ENCODE assay signal across 19 cellular contexts in the genomic region with DNA sequence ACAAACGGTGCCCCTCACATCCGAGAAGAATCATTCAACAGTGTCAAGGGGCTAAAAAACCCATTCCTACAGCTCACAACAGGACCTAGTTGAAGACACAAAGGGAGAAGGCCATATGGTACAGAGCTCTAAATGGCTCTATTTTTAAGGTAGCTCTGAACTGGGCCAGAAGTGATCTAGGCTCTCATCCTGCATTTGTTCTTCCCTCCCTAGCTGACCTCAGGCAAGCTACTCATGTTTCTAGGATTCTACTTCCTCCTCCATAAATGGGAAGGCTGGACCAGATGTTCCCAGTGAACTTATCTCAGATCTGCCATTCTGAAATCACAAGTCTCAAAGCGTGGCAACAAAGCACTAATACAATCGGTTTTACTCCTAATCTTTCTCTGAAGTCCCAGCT.
"Had no signal": no experiment of that assay in that cellular context is flagged by ENCODE, and none has a peak within 500 bp of the region (broad histone marks: within the 10 kb centered on the region; RNA-seq: fewer than 3 reads in every experiment).

No MANE protein-coding gene starts in this region.

- ATAC-seq: left ventricle myocardium superior; psoas muscle; right cardiac atrium; stimulated activated naive CD8-positive, alpha-beta T cell treated with anti-CD3 and anti-CD28 coated beads, Interleukin-15, amount 100 ng/mL, for 72 hours had no signal

- H3K4me3 ChIP-seq: esophagus muscularis mucosa, psoas muscle, skin epidermis, suprapubic skin had no signal

- H3K36me3 Mint-ChIP-seq: type B pancreatic cell had no signal

- FAIRE-seq: bronchial epithelial cell, endothelial cell of umbilical vein had no signal

- DNase-seq: activated CD4-positive, alpha-beta T cell treated with anti-CD3 and anti-CD28 coated beads for 1 hour; activated CD4-positive, alpha-beta T cell treated with anti-CD3 and anti-CD28 coated beads, Interleukin-2, amount 50 U/mL, for 4 hours; activated naive CD4-positive, alpha-beta T cell treated with anti-CD3 and anti-CD28 coated beads for 36 hours; activated T-cell treated with anti-CD3 and anti-CD28 coated beads, Interleukin-2, amount 50 U/mL, for 1 hour; anterior cingulate cortex; effector CD4-positive, alpha-beta T cell; left ventricle myocardium superior; psoas muscle; right cardiac atrium; stimulated activated naive CD8-positive, alpha-beta T cell treated with anti-CD3 and anti-CD28 coated beads, Interleukin-15, amount 100 ng/mL, for 72 hours; T-helper 2 cell had no signal

- H3K9me3 ChIP-seq: esophagus muscularis mucosa, psoas muscle, suprapubic skin had no signal

- H3K27ac ChIP-seq: esophagus muscularis mucosa, psoas muscle, skin epidermis, suprapubic skin, VCaP had no signal

- H3K9me3 Mint-ChIP-seq: activated naive CD4-positive, alpha-beta T cell treated with anti-CD3 and anti-CD28 coated beads for 36 hours; type B pancreatic cell had no signal

- H3K4me1 Mint-ChIP-seq: stimulated activated naive CD8-positive, alpha-beta T cell treated with anti-CD3 and anti-CD28 coated beads, Interleukin-15, amount 100 ng/mL, for 72 hours had no signal

- H3K27ac Mint-ChIP-seq: activated naive CD4-positive, alpha-beta T cell treated with anti-CD3 and anti-CD28 coated beads for 36 hours; stimulated activated naive CD8-positive, alpha-beta T cell treated with anti-CD3 and anti-CD28 coated beads, Interleukin-15, amount 100 ng/mL, for 72 hours; type B pancreatic cell had no signal

- H3K27me3 Mint-ChIP-seq: stimulated activated naive CD8-positive, alpha-beta T cell treated with anti-CD3 and anti-CD28 coated beads, Interleukin-15, amount 100 ng/mL, for 72 hours; type B pancreatic cell had no signal

- H3K36me3 ChIP-seq: esophagus muscularis mucosa, suprapubic skin had no signal

- H3K4me3 Mint-ChIP-seq: activated naive CD4-positive, alpha-beta T cell treated with anti-CD3 and anti-CD28 coated beads for 36 hours; neural crest cell; stimulated activated naive CD8-positive, alpha-beta T cell treated with anti-CD3 and anti-CD28 coated beads, Interleukin-15, amount 100 ng/mL, for 72 hours; type B pancreatic cell had no signal

- H3K27me3 ChIP-seq: esophagus muscularis mucosa, suprapubic skin had no signal

- H3K4me1 ChIP-seq: esophagus muscularis mucosa, psoas muscle, suprapubic skin had no signal
